ENCODE assay signal across 1 cellular context in the genomic region with DNA sequence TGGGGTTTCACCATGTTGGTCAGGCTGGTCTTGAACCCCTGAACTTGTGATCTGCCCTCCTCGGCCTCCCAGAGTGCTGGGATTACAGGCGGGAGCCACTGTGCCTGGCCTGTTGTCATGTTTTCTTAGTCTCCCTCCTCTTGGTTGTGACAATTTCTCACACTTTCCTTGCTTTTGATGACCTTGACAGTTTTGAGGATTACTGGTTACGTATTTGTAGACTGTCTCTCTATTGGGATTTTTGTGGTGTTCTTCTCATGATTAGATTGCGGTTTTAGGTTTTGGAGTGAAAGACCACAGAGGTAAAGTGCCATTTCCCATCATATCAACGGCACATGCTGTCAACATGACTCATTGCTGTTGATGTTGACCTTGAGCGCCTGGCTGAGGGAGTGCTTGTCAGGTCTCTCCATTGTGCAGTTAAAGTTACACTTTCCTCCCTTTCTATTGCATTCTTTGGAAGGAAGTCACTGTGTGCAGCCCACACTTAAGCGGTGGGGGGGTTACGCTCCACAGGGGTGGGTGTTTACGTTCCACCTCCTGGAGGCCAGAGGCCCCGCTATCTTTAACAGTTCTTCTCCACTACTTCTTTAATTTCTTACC.
TF ChIP-seq lines count a peak whose summit lies in the region.

No MANE protein-coding gene starts in this region.

TF ChIP-seq in GM12878, 131 proteins besides CTCF, POLR2A, EP300 and RAD21:
- TF ChIP-seq MTA2 (IDR thresholded peaks at IDR 0.05; ENCODE audit: low read depth), result peak; percentile 69; the same call in 1 of the 2 replicates
- TF ChIP-seq IKZF2 (IDR thresholded peaks at IDR 0.05), result peak; percentile 83 to 85
- TF ChIP-seq SREBF1 (IDR thresholded peaks at IDR 0.05; ENCODE audit: low read length), result no peak
- peak; percentile 67; the same call in 1 of the 2 replicates for TF ChIP-seq IKZF1 (conservative IDR thresholded peaks at IDR 0.05)
- TF ChIP-seq, protein P1, sequence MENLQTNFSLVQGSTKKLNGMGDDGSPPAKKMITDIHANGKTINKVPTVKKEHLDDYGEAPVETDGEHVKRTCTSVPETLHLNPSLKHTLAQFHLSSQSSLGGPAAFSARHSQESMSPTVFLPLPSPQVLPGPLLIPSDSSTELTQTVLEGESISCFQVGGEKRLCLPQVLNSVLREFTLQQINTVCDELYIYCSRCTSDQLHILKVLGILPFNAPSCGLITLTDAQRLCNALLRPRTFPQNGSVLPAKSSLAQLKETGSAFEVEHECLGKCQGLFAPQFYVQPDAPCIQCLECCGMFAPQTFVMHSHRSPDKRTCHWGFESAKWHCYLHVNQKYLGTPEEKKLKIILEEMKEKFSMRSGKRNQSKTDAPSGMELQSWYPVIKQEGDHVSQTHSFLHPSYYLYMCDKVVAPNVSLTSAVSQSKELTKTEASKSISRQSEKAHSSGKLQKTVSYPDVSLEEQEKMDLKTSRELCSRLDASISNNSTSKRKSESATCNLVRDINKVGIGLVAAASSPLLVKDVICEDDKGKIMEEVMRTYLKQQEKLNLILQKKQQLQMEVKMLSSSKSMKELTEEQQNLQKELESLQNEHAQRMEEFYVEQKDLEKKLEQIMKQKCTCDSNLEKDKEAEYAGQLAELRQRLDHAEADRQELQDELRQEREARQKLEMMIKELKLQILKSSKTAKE (IDR thresholded peaks at IDR 0.05; ENCODE audit: low read depth, poor library complexity, severe bottlenecking), result peak; percentile 30
- peak; percentile 56; the same call in 1 of the 2 replicates for TF ChIP-seq CBFB (IDR thresholded peaks at IDR 0.05; ENCODE audit: low read depth)
- TF ChIP-seq NFIC (IDR thresholded peaks at IDR 0.05; ENCODE audit: low read depth, low read length), result 0 out of 2 replicates have a peak, but pooled peaks have one; percentile 45
- TF ChIP-seq, protein P2, sequence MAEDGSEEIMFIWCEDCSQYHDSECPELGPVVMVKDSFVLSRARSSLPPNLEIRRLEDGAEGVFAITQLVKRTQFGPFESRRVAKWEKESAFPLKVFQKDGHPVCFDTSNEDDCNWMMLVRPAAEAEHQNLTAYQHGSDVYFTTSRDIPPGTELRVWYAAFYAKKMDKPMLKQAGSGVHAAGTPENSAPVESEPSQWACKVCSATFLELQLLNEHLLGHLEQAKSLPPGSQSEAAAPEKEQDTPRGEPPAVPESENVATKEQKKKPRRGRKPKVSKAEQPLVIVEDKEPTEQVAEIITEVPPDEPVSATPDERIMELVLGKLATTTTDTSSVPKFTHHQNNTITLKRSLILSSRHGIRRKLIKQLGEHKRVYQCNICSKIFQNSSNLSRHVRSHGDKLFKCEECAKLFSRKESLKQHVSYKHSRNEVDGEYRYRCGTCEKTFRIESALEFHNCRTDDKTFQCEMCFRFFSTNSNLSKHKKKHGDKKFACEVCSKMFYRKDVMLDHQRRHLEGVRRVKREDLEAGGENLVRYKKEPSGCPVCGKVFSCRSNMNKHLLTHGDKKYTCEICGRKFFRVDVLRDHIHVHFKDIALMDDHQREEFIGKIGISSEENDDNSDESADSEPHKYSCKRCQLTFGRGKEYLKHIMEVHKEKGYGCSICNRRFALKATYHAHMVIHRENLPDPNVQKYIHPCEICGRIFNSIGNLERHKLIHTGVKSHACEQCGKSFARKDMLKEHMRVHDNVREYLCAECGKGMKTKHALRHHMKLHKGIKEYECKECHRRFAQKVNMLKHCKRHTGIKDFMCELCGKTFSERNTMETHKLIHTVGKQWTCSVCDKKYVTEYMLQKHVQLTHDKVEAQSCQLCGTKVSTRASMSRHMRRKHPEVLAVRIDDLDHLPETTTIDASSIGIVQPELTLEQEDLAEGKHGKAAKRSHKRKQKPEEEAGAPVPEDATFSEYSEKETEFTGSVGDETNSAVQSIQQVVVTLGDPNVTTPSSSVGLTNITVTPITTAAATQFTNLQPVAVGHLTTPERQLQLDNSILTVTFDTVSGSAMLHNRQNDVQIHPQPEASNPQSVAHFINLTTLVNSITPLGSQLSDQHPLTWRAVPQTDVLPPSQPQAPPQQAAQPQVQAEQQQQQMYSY (CRISPR knock-in tag; IDR thresholded peaks at IDR 0.05), result no peak
- no peak for TF ChIP-seq ZBED1 (IDR thresholded peaks at IDR 0.05; ENCODE audit: borderline replicate concordance)
- TF ChIP-seq MXI1 (IDR thresholded peaks at IDR 0.05; ENCODE audit: low read depth, low read length), result no peak
- TF ChIP-seq, protein P3, sequence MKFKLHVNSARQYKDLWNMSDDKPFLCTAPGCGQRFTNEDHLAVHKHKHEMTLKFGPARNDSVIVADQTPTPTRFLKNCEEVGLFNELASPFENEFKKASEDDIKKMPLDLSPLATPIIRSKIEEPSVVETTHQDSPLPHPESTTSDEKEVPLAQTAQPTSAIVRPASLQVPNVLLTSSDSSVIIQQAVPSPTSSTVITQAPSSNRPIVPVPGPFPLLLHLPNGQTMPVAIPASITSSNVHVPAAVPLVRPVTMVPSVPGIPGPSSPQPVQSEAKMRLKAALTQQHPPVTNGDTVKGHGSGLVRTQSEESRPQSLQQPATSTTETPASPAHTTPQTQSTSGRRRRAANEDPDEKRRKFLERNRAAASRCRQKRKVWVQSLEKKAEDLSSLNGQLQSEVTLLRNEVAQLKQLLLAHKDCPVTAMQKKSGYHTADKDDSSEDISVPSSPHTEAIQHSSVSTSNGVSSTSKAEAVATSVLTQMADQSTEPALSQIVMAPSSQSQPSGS (IDR thresholded peaks at IDR 0.05; ENCODE audit: low read length), result 0 out of 2 replicates have a peak, but pooled peaks have one; percentile 25
- TF ChIP-seq, protein P4, sequence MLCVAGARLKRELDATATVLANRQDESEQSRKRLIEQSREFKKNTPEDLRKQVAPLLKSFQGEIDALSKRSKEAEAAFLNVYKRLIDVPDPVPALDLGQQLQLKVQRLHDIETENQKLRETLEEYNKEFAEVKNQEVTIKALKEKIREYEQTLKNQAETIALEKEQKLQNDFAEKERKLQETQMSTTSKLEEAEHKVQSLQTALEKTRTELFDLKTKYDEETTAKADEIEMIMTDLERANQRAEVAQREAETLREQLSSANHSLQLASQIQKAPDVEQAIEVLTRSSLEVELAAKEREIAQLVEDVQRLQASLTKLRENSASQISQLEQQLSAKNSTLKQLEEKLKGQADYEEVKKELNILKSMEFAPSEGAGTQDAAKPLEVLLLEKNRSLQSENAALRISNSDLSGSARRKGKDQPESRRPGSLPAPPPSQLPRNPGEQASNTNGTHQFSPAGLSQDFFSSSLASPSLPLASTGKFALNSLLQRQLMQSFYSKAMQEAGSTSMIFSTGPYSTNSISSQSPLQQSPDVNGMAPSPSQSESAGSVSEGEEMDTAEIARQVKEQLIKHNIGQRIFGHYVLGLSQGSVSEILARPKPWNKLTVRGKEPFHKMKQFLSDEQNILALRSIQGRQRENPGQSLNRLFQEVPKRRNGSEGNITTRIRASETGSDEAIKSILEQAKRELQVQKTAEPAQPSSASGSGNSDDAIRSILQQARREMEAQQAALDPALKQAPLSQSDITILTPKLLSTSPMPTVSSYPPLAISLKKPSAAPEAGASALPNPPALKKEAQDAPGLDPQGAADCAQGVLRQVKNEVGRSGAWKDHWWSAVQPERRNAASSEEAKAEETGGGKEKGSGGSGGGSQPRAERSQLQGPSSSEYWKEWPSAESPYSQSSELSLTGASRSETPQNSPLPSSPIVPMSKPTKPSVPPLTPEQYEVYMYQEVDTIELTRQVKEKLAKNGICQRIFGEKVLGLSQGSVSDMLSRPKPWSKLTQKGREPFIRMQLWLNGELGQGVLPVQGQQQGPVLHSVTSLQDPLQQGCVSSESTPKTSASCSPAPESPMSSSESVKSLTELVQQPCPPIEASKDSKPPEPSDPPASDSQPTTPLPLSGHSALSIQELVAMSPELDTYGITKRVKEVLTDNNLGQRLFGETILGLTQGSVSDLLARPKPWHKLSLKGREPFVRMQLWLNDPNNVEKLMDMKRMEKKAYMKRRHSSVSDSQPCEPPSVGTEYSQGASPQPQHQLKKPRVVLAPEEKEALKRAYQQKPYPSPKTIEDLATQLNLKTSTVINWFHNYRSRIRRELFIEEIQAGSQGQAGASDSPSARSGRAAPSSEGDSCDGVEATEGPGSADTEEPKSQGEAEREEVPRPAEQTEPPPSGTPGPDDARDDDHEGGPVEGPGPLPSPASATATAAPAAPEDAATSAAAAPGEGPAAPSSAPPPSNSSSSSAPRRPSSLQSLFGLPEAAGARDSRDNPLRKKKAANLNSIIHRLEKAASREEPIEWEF (IDR thresholded peaks at IDR 0.05; ENCODE audit: insufficient replicate concordance, low read depth, low read length), result no peak
- peak; percentile 44; the same call in 1 of the 2 replicates for TF ChIP-seq DPF2 (IDR thresholded peaks at IDR 0.05)
- peak; percentile 76 for TF ChIP-seq NR2F1 (conservative IDR thresholded peaks at IDR 0.05)
- no peak for TF ChIP-seq SUPT20H (IDR thresholded peaks at IDR 0.05; ENCODE audit: borderline replicate concordance, control insufficient read depth, low read depth, low read length)
- TF ChIP-seq, protein P5, sequence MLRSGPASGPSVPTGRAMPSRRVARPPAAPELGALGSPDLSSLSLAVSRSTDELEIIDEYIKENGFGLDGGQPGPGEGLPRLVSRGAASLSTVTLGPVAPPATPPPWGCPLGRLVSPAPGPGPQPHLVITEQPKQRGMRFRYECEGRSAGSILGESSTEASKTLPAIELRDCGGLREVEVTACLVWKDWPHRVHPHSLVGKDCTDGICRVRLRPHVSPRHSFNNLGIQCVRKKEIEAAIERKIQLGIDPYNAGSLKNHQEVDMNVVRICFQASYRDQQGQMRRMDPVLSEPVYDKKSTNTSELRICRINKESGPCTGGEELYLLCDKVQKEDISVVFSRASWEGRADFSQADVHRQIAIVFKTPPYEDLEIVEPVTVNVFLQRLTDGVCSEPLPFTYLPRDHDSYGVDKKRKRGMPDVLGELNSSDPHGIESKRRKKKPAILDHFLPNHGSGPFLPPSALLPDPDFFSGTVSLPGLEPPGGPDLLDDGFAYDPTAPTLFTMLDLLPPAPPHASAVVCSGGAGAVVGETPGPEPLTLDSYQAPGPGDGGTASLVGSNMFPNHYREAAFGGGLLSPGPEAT (IDR thresholded peaks at IDR 0.05; ENCODE audit: low read depth), result peak; percentile 17; the same call in 1 of the 2 replicates
- peak; percentile 72 to 88 for TF ChIP-seq BHLHE40 (IDR thresholded peaks at IDR 0.05; ENCODE audit: borderline replicate concordance in 1 of 2, low read depth in 2 of 2, low read length in 1 of 2)
- TF ChIP-seq SPI1 (IDR thresholded peaks at IDR 0.05; ENCODE audit: borderline replicate concordance, insufficient read depth, low read depth, low read length), result 0 out of 2 replicates have a peak, but pooled peaks have one; percentile 7
- TF ChIP-seq BMI1 (IDR thresholded peaks at IDR 0.05; ENCODE audit: borderline replicate concordance), result no peak
- TF ChIP-seq RUNX3 (IDR thresholded peaks at IDR 0.05; ENCODE audit: low read length), result peak; percentile 90
- TF ChIP-seq HDGF (IDR thresholded peaks at IDR 0.05), result no peak
- TF ChIP-seq ESRRA (IDR thresholded peaks at IDR 0.05; ENCODE audit: low read length), result peak; percentile 62; the same call in 1 of the 2 replicates
- TF ChIP-seq, protein P6, sequence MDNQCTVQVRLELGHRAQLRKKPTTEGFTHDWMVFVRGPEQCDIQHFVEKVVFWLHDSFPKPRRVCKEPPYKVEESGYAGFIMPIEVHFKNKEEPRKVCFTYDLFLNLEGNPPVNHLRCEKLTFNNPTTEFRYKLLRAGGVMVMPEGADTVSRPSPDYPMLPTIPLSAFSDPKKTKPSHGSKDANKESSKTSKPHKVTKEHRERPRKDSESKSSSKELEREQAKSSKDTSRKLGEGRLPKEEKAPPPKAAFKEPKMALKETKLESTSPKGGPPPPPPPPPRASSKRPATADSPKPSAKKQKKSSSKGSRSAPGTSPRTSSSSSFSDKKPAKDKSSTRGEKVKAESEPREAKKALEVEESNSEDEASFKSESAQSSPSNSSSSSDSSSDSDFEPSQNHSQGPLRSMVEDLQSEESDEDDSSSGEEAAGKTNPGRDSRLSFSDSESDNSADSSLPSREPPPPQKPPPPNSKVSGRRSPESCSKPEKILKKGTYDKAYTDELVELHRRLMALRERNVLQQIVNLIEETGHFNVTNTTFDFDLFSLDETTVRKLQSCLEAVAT (IDR thresholded peaks at IDR 0.05), result peak; percentile 60; the same call in 1 of the 2 replicates
- TF ChIP-seq ATF7 (IDR thresholded peaks at IDR 0.05; ENCODE audit: low read depth), result peak; percentile 66; the same call in 1 of the 2 replicates
- TF ChIP-seq, protein P7, sequence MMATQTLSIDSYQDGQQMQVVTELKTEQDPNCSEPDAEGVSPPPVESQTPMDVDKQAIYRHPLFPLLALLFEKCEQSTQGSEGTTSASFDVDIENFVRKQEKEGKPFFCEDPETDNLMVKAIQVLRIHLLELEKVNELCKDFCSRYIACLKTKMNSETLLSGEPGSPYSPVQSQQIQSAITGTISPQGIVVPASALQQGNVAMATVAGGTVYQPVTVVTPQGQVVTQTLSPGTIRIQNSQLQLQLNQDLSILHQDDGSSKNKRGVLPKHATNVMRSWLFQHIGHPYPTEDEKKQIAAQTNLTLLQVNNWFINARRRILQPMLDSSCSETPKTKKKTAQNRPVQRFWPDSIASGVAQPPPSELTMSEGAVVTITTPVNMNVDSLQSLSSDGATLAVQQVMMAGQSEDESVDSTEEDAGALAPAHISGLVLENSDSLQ (IDR thresholded peaks at IDR 0.05), result peak; percentile 54
